ENCODE assay signal across 20 cellular contexts in genomic region chr12:26855337-26856089, GRCh38. TPM values are rescaled to one million over a fixed set of nuclear protein-coding genes. Genes with fewer than 3 reads are reported as not detected.
A peak's percentile ranks its signal among the peaks of the same experiment; 100 is the strongest.
DNase-seq lines count a peak whose midpoint lies in the region; ATAC-seq and TF ChIP-seq lines count a peak whose summit lies in the region.
"Had no signal": no experiment of that assay in that cellular context is flagged by ENCODE, and none has a peak within 500 bp of the region (broad histone marks: within the 10 kb centered on the region; RNA-seq: fewer than 3 reads in every experiment).

No MANE protein-coding gene starts in this region.

- H3K9me3 Mint-ChIP-seq in activated naive CD4-positive, alpha-beta T cell treated with anti-CD3 and anti-CD28 coated beads, Interleukin-2, amount 50 U/mL, for 72 hours, result no peaks in the 10 kb centered on the region
- no peaks in the 10 kb centered on the region for H3K9me3 Mint-ChIP-seq in stimulated activated effector memory CD8-positive, alpha-beta T cell treated with anti-CD3 and anti-CD28 coated beads, Interleukin-12 subunit alpha, Interleukin-12 subunit beta, amount 100 ng/mL, for 72 hours
- H3K9me3 Mint-ChIP-seq: GM23338 had no signal

- H3K36me3 Mint-ChIP-seq in activated naive CD4-positive, alpha-beta T cell treated with anti-CD3 and anti-CD28 coated beads, Interleukin-2, amount 50 U/mL, for 72 hours, result no peaks in the 10 kb centered on the region
- no peaks in the 10 kb centered on the region for H3K36me3 Mint-ChIP-seq in stimulated activated effector memory CD8-positive, alpha-beta T cell treated with anti-CD3 and anti-CD28 coated beads, Interleukin-12 subunit alpha, Interleukin-12 subunit beta, amount 100 ng/mL, for 72 hours

- H3K9me3 ChIP-seq in WERI-Rb-1 (ENCODE audit: severe bottlenecking), result no peaks in the 10 kb centered on the region
- H3K9me3 ChIP-seq: MG63 had no signal

- no peaks in the 10 kb centered on the region for H3K27me3 ChIP-seq in WERI-Rb-1 (ENCODE audit: insufficient read depth, low read depth, severe bottlenecking)

- no peak overlapping the region for H3K4me3 Mint-ChIP-seq in stimulated activated effector memory CD8-positive, alpha-beta T cell treated with anti-CD3 and anti-CD28 coated beads, Interleukin-12 subunit alpha, Interleukin-12 subunit beta, amount 100 ng/mL, for 72 hours
- H3K4me3 Mint-ChIP-seq: GM23338 had no signal

- 0 out of 2 replicates have a peak overlapping the region, but pooled peaks have one; percentile 20 for H3K27ac ChIP-seq in WERI-Rb-1
- H3K27ac ChIP-seq: C4-2B, PC-9, RWPE1 had no signal

- H3K27ac Mint-ChIP-seq in activated naive CD4-positive, alpha-beta T cell treated with anti-CD3 and anti-CD28 coated beads, Interleukin-2, amount 50 U/mL, for 72 hours, result no peak overlapping the region
- no peak overlapping the region for H3K27ac Mint-ChIP-seq in stimulated activated effector memory CD8-positive, alpha-beta T cell treated with anti-CD3 and anti-CD28 coated beads, Interleukin-12 subunit alpha, Interleukin-12 subunit beta, amount 100 ng/mL, for 72 hours
- H3K27ac Mint-ChIP-seq: GM23338 had no signal

- no peaks in the 10 kb centered on the region for H3K36me3 ChIP-seq in WERI-Rb-1
- H3K36me3 ChIP-seq: MG63 had no signal

- no peak for TF ChIP-seq CTCF in WERI-Rb-1 (IDR thresholded peaks at IDR 0.05; ENCODE audit: low read depth, low read length)

- ATAC-seq in activated naive CD4-positive, alpha-beta T cell treated with anti-CD3 and anti-CD28 coated beads, Interleukin-2, amount 50 U/mL, for 72 hours, result peak; percentile 36 to 74
- ATAC-seq in GM19351 (IDR thresholded peaks at IDR 0.05; ENCODE audit: unreplicated experiment), result peak; percentile 61
- peak; percentile 66 for ATAC-seq in stimulated activated effector memory CD8-positive, alpha-beta T cell treated with anti-CD3 and anti-CD28 coated beads, Interleukin-12 subunit alpha, Interleukin-12 subunit beta, amount 100 ng/mL, for 72 hours
- ATAC-seq in GM21515 (IDR thresholded peaks at IDR 0.05; ENCODE audit: unreplicated experiment), result no peak
- no peak for ATAC-seq in GM18867 (IDR thresholded peaks at IDR 0.05; ENCODE audit: unreplicated experiment)
- ATAC-seq in HG03139 (IDR thresholded peaks at IDR 0.05; ENCODE audit: unreplicated experiment), result no peak
- ATAC-seq: GM23338 had no signal

- H3K4me3 ChIP-seq in WERI-Rb-1 (ENCODE audit: low read depth, low read length), result no peak overlapping the region
- H3K4me3 ChIP-seq: GM23338, MG63, PC-9 had no signal

- DNase-seq in activated naive CD4-positive, alpha-beta T cell treated with anti-CD3 and anti-CD28 coated beads, Interleukin-2, amount 50 U/mL, for 72 hours (ENCODE audit: low spot score in 2 of 2), result no peak
- no peak for DNase-seq in activated naive CD4-positive, alpha-beta T cell (lab: John Stamatoyannopoulos, UW)
- peak; percentile 17 for DNase-seq in WERI-Rb-1
- no peak for DNase-seq in stimulated activated effector memory CD8-positive, alpha-beta T cell treated with anti-CD3 and anti-CD28 coated beads, Interleukin-12 subunit alpha, Interleukin-12 subunit beta, amount 100 ng/mL, for 72 hours (ENCODE audit: low spot score in 2 of 2)
- DNase-seq: DMS79, MG63, NCI-H1092 treated with DMSO at 0.1 percent for 48 hours, NCI-H146, NCI-H2029 treated with DMSO at 0.1 percent for 48 hours, NCI-H446 treated with DMSO at 0.1 percent for 48 hours, NCI-H774, PC-9, T-helper 1 cell had no signal

- H3K4me1 Mint-ChIP-seq in stimulated activated effector memory CD8-positive, alpha-beta T cell treated with anti-CD3 and anti-CD28 coated beads, Interleukin-12 subunit alpha, Interleukin-12 subunit beta, amount 100 ng/mL, for 72 hours, result no peaks in the 10 kb centered on the region

RNA-seq across cellular contexts. Expression of gene ITPR2, which starts 22.5 kb away (rescaled TPM):
- 10 to 100 TPM; 44.6 to 46.1 TPM for total RNA-seq in activated naive CD4-positive, alpha-beta T cell treated with anti-CD3 and anti-CD28 coated beads, Interleukin-2, amount 50 U/mL, for 72 hours

Comparison
In these comparisons a context has a peak if more than half of its experiments do, and no peak if none do; other contexts are left out.
1. ATAC-seq: peak in activated naive CD4-positive, alpha-beta T cell treated with anti-CD3 and anti-CD28 coated beads, Interleukin-2, amount 50 U/mL, for 72 hours (2 of 2), GM19351 (single experiment) and stimulated activated effector memory CD8-positive, alpha-beta T cell treated with anti-CD3 and anti-CD28 coated beads, Interleukin-12 subunit alpha, Interleukin-12 subunit beta, amount 100 ng/mL, for 72 hours (single experiment); none in GM21515 (single experiment), GM18867 (single experiment) and HG03139 (single experiment).